ENCODE assay signal across 18 cellular contexts in genomic region chr3:172296248-172296974, GRCh38.
A peak's percentile ranks its signal among the peaks of the same experiment; 100 is the strongest.
DNase-seq lines count a peak whose midpoint lies in the region; ATAC-seq, FAIRE-seq and TF ChIP-seq lines count a peak whose summit lies in the region.
"Had no signal": no experiment of that assay in that cellular context is flagged by ENCODE, and none has a peak within 500 bp of the region (broad histone marks: within the 10 kb centered on the region; RNA-seq: fewer than 3 reads in every experiment).

No MANE protein-coding gene starts in this region.

- H3K4me3 ChIP-seq in astrocyte (ENCODE audit: insufficient read depth, low read depth, low read length), result no peak overlapping the region
- H3K4me3 ChIP-seq in mesenchymal stem cell (ENCODE audit: insufficient read depth in 1 of 2, low read depth in 1 of 2, low read length in 2 of 2), result no peak overlapping the region
- no peak overlapping the region for H3K4me3 ChIP-seq in subcutaneous abdominal adipose tissue (ENCODE audit: low read depth in 1 of 5, low read length in 5 of 5)
- H3K4me3 ChIP-seq: GM12878 had no signal

- FAIRE-seq in astrocyte (lab: Jason Lieb, UNC), result no peak
- FAIRE-seq: A204.1, GM12878, GM18507 had no signal

- no peak overlapping the region for H2BK5ac ChIP-seq in mesenchymal stem cell (ENCODE audit: low read depth, low read length, poor library complexity, severe bottlenecking)

- peak overlapping the region; percentile 11 for H4K91ac ChIP-seq in mesenchymal stem cell (ENCODE audit: low read length)

- ATAC-seq in natural killer cell treated with Interleukin-12 subunit alpha and Interleukin-12 subunit beta and Interleukin-15 and Interleukin-18, amount 100 ng/mL, for 72 hours, result no peak
- ATAC-seq in natural killer cell (no peak), HG03432 (IDR thresholded peaks at IDR 0.05; ENCODE audit: unreplicated experiment) (no peak), HG02588 (IDR thresholded peaks at IDR 0.05; ENCODE audit: unreplicated experiment) (no peak)
- ATAC-seq: GM12878 had no signal

- H3K79me2 ChIP-seq in astrocyte (ENCODE audit: insufficient read depth, low read length), result peaks cover 28% of the 10 kb centered on the region

- H2AK5ac ChIP-seq in mesenchymal stem cell (ENCODE audit: low read length, severe bottlenecking), result no peak overlapping the region

- H3K9ac ChIP-seq in astrocyte (ENCODE audit: low read length) (no peak overlapping the region), mesenchymal stem cell (ENCODE audit: low read length) (no peak overlapping the region), subcutaneous abdominal adipose tissue (ENCODE audit: low read length in 5 of 5) (no peak overlapping the region)

- no peaks in the 10 kb centered on the region for H3K27me3 Mint-ChIP-seq in natural killer cell treated with Interleukin-12 subunit alpha and Interleukin-12 subunit beta and Interleukin-15 and Interleukin-18, amount 100 ng/mL, for 72 hours
- H3K27me3 Mint-ChIP-seq in natural killer cell (ENCODE audit: low read depth in 2 of 2), result no peaks in the 10 kb centered on the region
- H3K27me3 Mint-ChIP-seq in astrocyte (ENCODE audit: low read depth, unreplicated experiment), result no peaks in the 10 kb centered on the region

- DNase-seq in natural killer cell treated with Interleukin-12 subunit alpha and Interleukin-12 subunit beta and Interleukin-15 and Interleukin-18, amount 100 ng/mL, for 72 hours (ENCODE audit: low spot score), result no peak
- no peak for DNase-seq in natural killer cell
- DNase-seq in astrocyte (ENCODE audit: low read depth), result no peak
- DNase-seq in mesenchymal stem cell, result no peak
- DNase-seq in NCI-H2171 treated with DMSO at 0.1 percent for 48 hours (lab: John Stamatoyannopoulos, UW), result no peak
- DNase-seq: H7, KBM-7, MM.1S, NCI-H187 treated with DMSO at 0.1 percent for 48 hours, NCI-H774, SHP77 had no signal

- no peak overlapping the region for H2BK15ac ChIP-seq in mesenchymal stem cell (ENCODE audit: low read depth, poor library complexity, severe bottlenecking)

- H3K27ac ChIP-seq in astrocyte (ENCODE audit: low read depth, low read length), result no peak overlapping the region
- H3K27ac ChIP-seq in mesenchymal stem cell (ENCODE audit: low read length, poor library complexity, severe bottlenecking), result peak overlapping the region; percentile 4
- peak overlapping the region; percentile 11 for H3K27ac ChIP-seq in subcutaneous abdominal adipose tissue (ENCODE audit: low read depth, low read length)
- H3K27ac ChIP-seq: HL-60 had no signal

- peaks cover 26% of the 10 kb centered on the region for H3K79me1 ChIP-seq in mesenchymal stem cell (replicated peaks; ENCODE audit: low read length, poor library complexity, severe bottlenecking)

- H3K4me1 ChIP-seq in astrocyte (ENCODE audit: insufficient read depth, low read length) (no peaks in the 10 kb centered on the region), mesenchymal stem cell (ENCODE audit: control insufficient read depth, insufficient read depth, low read depth, low read length) (peaks cover 5% of the 10 kb centered on the region), subcutaneous abdominal adipose tissue (ENCODE audit: control insufficient read depth in 5 of 5, insufficient read depth in 5 of 5, low read length in 5 of 5) (peaks cover 3 to 13% (median 10%) of the 10 kb centered on the region in 5 donors)

- no peaks in the 10 kb centered on the region for H3K9me3 Mint-ChIP-seq in natural killer cell treated with Interleukin-12 subunit alpha and Interleukin-12 subunit beta and Interleukin-15 and Interleukin-18, amount 100 ng/mL, for 72 hours
- H3K9me3 Mint-ChIP-seq in natural killer cell (peaks cover 0 to 2% of the 10 kb centered on the region in 2 donors), astrocyte (ENCODE audit: unreplicated experiment) (no peaks in the 10 kb centered on the region)

- WGBS in mesenchymal stem cell, result 95% methylated on average over 9 of the region's 9 CpGs

- no peak overlapping the region for H3K23ac ChIP-seq in mesenchymal stem cell (ENCODE audit: low read length in 2 of 2)

- peaks cover 15 to 37% of the 10 kb centered on the region in 2 donors for H3K4me1 Mint-ChIP-seq in natural killer cell treated with Interleukin-12 subunit alpha and Interleukin-12 subunit beta and Interleukin-15 and Interleukin-18, amount 100 ng/mL, for 72 hours (ENCODE audit: low read depth in 2 of 2)
- H3K4me1 Mint-ChIP-seq in natural killer cell (peaks cover 37 to 40% of the 10 kb centered on the region in 2 donors), astrocyte (ENCODE audit: low read depth, unreplicated experiment) (peaks cover 22% of the 10 kb centered on the region)

- TF ChIP-seq CTCF in natural killer cell (IDR thresholded peaks at IDR 0.05) (no peak), astrocyte (IDR thresholded peaks at IDR 0.05; ENCODE audit: insufficient read depth, low read depth, low read length) (no peak)

- no peak overlapping the region for H2BK120ac ChIP-seq in mesenchymal stem cell (ENCODE audit: low read depth, low read length)

- H3K4ac ChIP-seq in mesenchymal stem cell (ENCODE audit: low read depth in 1 of 2, low read length in 2 of 2), result no peak overlapping the region

- H3K27ac Mint-ChIP-seq in natural killer cell treated with Interleukin-12 subunit alpha and Interleukin-12 subunit beta and Interleukin-15 and Interleukin-18, amount 100 ng/mL, for 72 hours, result peak overlapping the region; percentile 3 to 52
- H3K27ac Mint-ChIP-seq in natural killer cell (peak overlapping the region in 1 of 2 donors; percentile 0), astrocyte (ENCODE audit: unreplicated experiment) (peak overlapping the region; percentile 27)

- no peak overlapping the region for H3K4me2 ChIP-seq in astrocyte (ENCODE audit: low read length)
- H3K4me2 ChIP-seq in mesenchymal stem cell (ENCODE audit: low read length, poor library complexity, severe bottlenecking), result no peak overlapping the region

- no peak overlapping the region for H4K8ac ChIP-seq in mesenchymal stem cell (ENCODE audit: low read length)

- H4K20me1 ChIP-seq in astrocyte (ENCODE audit: insufficient read depth, low read length), result peaks cover 52% of the 10 kb centered on the region

- no peak overlapping the region for H3K14ac ChIP-seq in mesenchymal stem cell (ENCODE audit: low read length in 2 of 2)

- H3K4me3 Mint-ChIP-seq in natural killer cell treated with Interleukin-12 subunit alpha and Interleukin-12 subunit beta and Interleukin-15 and Interleukin-18, amount 100 ng/mL, for 72 hours, result no peak overlapping the region
- H3K4me3 Mint-ChIP-seq in natural killer cell (no peak overlapping the region), astrocyte (ENCODE audit: unreplicated experiment) (no peak overlapping the region)

- peaks cover 30% of the 10 kb centered on the region for H3K36me3 Mint-ChIP-seq in natural killer cell treated with Interleukin-12 subunit alpha and Interleukin-12 subunit beta and Interleukin-15 and Interleukin-18, amount 100 ng/mL, for 72 hours
- H3K36me3 Mint-ChIP-seq in natural killer cell (peaks cover 15% of the 10 kb centered on the region), astrocyte (ENCODE audit: low read depth, unreplicated experiment) (peaks cover 43% of the 10 kb centered on the region)

- H2AFZ ChIP-seq in astrocyte (ENCODE audit: low read depth, low read length) (no peak overlapping the region), mesenchymal stem cell (ENCODE audit: low read depth, low read length) (no peak overlapping the region)

- no peak overlapping the region for H3K18ac ChIP-seq in mesenchymal stem cell (ENCODE audit: low read depth in 1 of 2, low read length in 2 of 2)

- H2BK12ac ChIP-seq in mesenchymal stem cell (ENCODE audit: low read length in 2 of 2), result no peak overlapping the region

- H3K27me3 ChIP-seq in astrocyte (ENCODE audit: insufficient read depth, low read length) (no peaks in the 10 kb centered on the region), mesenchymal stem cell (ENCODE audit: control insufficient read depth in 1 of 2, insufficient read depth in 1 of 2, low read length in 2 of 2) (no peaks in the 10 kb centered on the region), subcutaneous abdominal adipose tissue (ENCODE audit: control insufficient read depth in 5 of 5, insufficient read depth in 4 of 5, low read length in 5 of 5) (no peaks in the 10 kb centered on the region)

- H3K9me3 ChIP-seq in astrocyte (ENCODE audit: insufficient read depth, low read depth, low read length) (no peaks in the 10 kb centered on the region), mesenchymal stem cell (ENCODE audit: control insufficient read depth, low read length) (no peaks in the 10 kb centered on the region), subcutaneous abdominal adipose tissue (ENCODE audit: control insufficient read depth in 5 of 5, low read length in 5 of 5) (peaks cover 0 to 4% (median 0%) of the 10 kb centered on the region in 5 donors)

- H3K36me3 ChIP-seq in astrocyte (ENCODE audit: insufficient read depth, low read length), result peaks cover 62% of the 10 kb centered on the region
- peaks cover 13 to 95% of the 10 kb centered on the region in 2 experiments for H3K36me3 ChIP-seq in mesenchymal stem cell (ENCODE audit: control insufficient read depth in 1 of 2, insufficient read depth in 2 of 2, low read depth in 1 of 2, low read length in 2 of 2)
- peaks cover 27 to 49% (median 34%) of the 10 kb centered on the region in 5 donors for H3K36me3 ChIP-seq in subcutaneous abdominal adipose tissue (ENCODE audit: control insufficient read depth in 5 of 5, insufficient read depth in 5 of 5, low read length in 5 of 5)

- intact Hi-C loops in natural killer cell (cut with micrococcal nuclease), result no loop called here
